Comparison of ENCODE assay signal across 15 cellular contexts in the genomic region with DNA sequence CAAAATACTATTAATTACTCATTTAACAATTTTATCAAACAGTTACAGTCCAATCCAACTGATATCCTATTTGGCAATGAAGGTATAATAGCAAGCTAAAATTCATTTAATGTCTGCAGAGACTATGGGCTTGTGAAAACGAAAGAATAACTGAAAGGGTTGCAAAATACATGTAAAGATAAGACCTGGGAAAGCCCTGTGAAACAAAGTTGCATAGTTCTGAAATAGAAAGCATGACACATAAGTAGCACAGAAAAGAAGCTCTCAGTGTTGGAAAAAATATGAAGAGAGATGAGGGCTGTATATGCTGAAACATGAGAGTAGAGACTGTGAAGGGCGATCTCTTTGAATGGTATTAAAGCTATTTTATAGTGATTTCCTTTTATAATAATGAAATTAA.
A peak's percentile ranks its signal among the peaks of the same experiment; 100 is the strongest.
DNase-seq lines count a peak whose midpoint lies in the region; ATAC-seq, FAIRE-seq and TF ChIP-seq lines count a peak whose summit lies in the region.
"Had no signal": no experiment of that assay in that cellular context is flagged by ENCODE, and none has a peak within 500 bp of the region (broad histone marks: within the 10 kb centered on the region; RNA-seq: fewer than 3 reads in every experiment).

No MANE protein-coding gene starts in this region.

- H3K4me1 ChIP-seq in astrocyte (ENCODE audit: insufficient read depth, low read length) = no peaks in the 10 kb centered on the region
- H3K4me1 ChIP-seq: gastroesophageal sphincter, right atrium auricular region had no signal

- no peaks in the 10 kb centered on the region for H3K79me2 ChIP-seq in astrocyte (ENCODE audit: insufficient read depth, low read length)

- H3K27me3 Mint-ChIP-seq in astrocyte (ENCODE audit: low read depth, unreplicated experiment) = no peaks in the 10 kb centered on the region
- H3K27me3 Mint-ChIP-seq: activated CD8-positive, alpha-beta memory T cell treated with anti-CD3 and anti-CD28 coated beads, Interleukin-2, amount 10 ng/mL, durations not matched to agents 7 days and 5 days had no signal

- H4K20me1 ChIP-seq in astrocyte (ENCODE audit: insufficient read depth, low read length) = no peaks in the 10 kb centered on the region

- H3K4me3 ChIP-seq in GM12865 (ENCODE audit: low read depth, low read length) (peak overlapping the region; percentile 18; the same call in 1 of the 2 replicates), astrocyte (ENCODE audit: insufficient read depth, low read depth, low read length) (no peak overlapping the region)
- H3K4me3 ChIP-seq: gastroesophageal sphincter, right atrium auricular region had no signal

- no peak overlapping the region for H3K4me2 ChIP-seq in astrocyte (ENCODE audit: low read length)

- peak; percentile 64 for ATAC-seq in GM21526 (IDR thresholded peaks at IDR 0.05; ENCODE audit: low FRiP score, unreplicated experiment)
- ATAC-seq in HG03521 (IDR thresholded peaks at IDR 0.05; ENCODE audit: unreplicated experiment) = peak; percentile 69
- ATAC-seq: activated CD8-positive, alpha-beta memory T cell treated with anti-CD3 and anti-CD28 coated beads, Interleukin-2, amount 10 ng/mL, durations not matched to agents 7 days and 5 days; gastroesophageal sphincter had no signal

- H3K27me3 ChIP-seq in astrocyte (ENCODE audit: insufficient read depth, low read length) = no peaks in the 10 kb centered on the region
- H3K27me3 ChIP-seq: gastroesophageal sphincter, right atrium auricular region had no signal

- no peak overlapping the region for H3K27ac ChIP-seq in astrocyte (ENCODE audit: low read depth, low read length)
- H3K27ac ChIP-seq: gastroesophageal sphincter, right atrium auricular region had no signal

- no peak for TF ChIP-seq CTCF in GM12865 (IDR thresholded peaks at IDR 0.05; ENCODE audit: insufficient read depth, low read depth, low read length, missing control alignments)
- TF ChIP-seq CTCF in astrocyte (IDR thresholded peaks at IDR 0.05; ENCODE audit: insufficient read depth, low read depth, low read length) = no peak

- no peaks in the 10 kb centered on the region for H3K36me3 Mint-ChIP-seq in astrocyte (ENCODE audit: low read depth, unreplicated experiment)
- H3K36me3 Mint-ChIP-seq: activated CD8-positive, alpha-beta memory T cell treated with anti-CD3 and anti-CD28 coated beads, Interleukin-2, amount 10 ng/mL, durations not matched to agents 7 days and 5 days had no signal

- no peak overlapping the region for H3K4me3 Mint-ChIP-seq in astrocyte (ENCODE audit: unreplicated experiment)
- H3K4me3 Mint-ChIP-seq: activated CD8-positive, alpha-beta memory T cell treated with anti-CD3 and anti-CD28 coated beads, Interleukin-2, amount 10 ng/mL, durations not matched to agents 7 days and 5 days; H9 had no signal

- H3K36me3 ChIP-seq in astrocyte (ENCODE audit: insufficient read depth, low read length) = no peaks in the 10 kb centered on the region
- H3K36me3 ChIP-seq: gastroesophageal sphincter, right atrium auricular region had no signal

- peaks cover 3% of the 10 kb centered on the region for H3K4me1 Mint-ChIP-seq in astrocyte (ENCODE audit: low read depth, unreplicated experiment)
- H3K4me1 Mint-ChIP-seq: activated CD8-positive, alpha-beta memory T cell treated with anti-CD3 and anti-CD28 coated beads, Interleukin-2, amount 10 ng/mL, durations not matched to agents 7 days and 5 days; H9 had no signal

- H3K9ac ChIP-seq in astrocyte (ENCODE audit: low read length) = no peak overlapping the region

- no peaks in the 10 kb centered on the region for H3K9me3 ChIP-seq in astrocyte (ENCODE audit: insufficient read depth, low read depth, low read length)
- H3K9me3 ChIP-seq: gastroesophageal sphincter, right atrium auricular region had no signal

- no peak overlapping the region for H3K27ac Mint-ChIP-seq in astrocyte (ENCODE audit: unreplicated experiment)
- H3K27ac Mint-ChIP-seq: activated CD8-positive, alpha-beta memory T cell treated with anti-CD3 and anti-CD28 coated beads, Interleukin-2, amount 10 ng/mL, durations not matched to agents 7 days and 5 days; H9 had no signal

- FAIRE-seq in astrocyte (lab: Jason Lieb, UNC) = no peak

- no peaks in the 10 kb centered on the region for H3K9me3 Mint-ChIP-seq in astrocyte (ENCODE audit: unreplicated experiment)
- H3K9me3 Mint-ChIP-seq: H9 had no signal

- H2AFZ ChIP-seq in astrocyte (ENCODE audit: low read depth, low read length) = no peak overlapping the region

- DNase-seq in GM12865 (ENCODE audit: low read depth) (peak; percentile 55), astrocyte (ENCODE audit: low read depth) (peak; percentile 23), MV-4-11 (lab: John Stamatoyannopoulos, UW) (no peak), RKO (ENCODE audit: low spot score) (no peak), NCI-H524 (lab: John Stamatoyannopoulos, UW) (no peak)
- DNase-seq in stimulated activated CD4-positive, alpha-beta T cell treated with anti-CD3 and anti-CD28 coated beads, Interleukin-4, amount 100 ng/mL, for 1 hour = no peak
- DNase-seq: activated CD8-positive, alpha-beta memory T cell treated with anti-CD3 and anti-CD28 coated beads, Interleukin-2, amount 10 ng/mL, durations not matched to agents 7 days and 5 days; AML-193; DMS79; H9; NCI-H526 had no signal

Comparison
In these comparisons a context has a peak if more than half of its experiments do, and no peak if none do; other contexts are left out.
1. DNase-seq: peak in GM12865 (single experiment) and astrocyte (single experiment); none in MV-4-11 (single experiment), RKO (single experiment), stimulated activated CD4-positive, alpha-beta T cell treated with anti-CD3 and anti-CD28 coated beads, Interleukin-4, amount 100 ng/mL, for 1 hour (single experiment) and NCI-H524 (0 of 2).